In the genomic region with DNA sequence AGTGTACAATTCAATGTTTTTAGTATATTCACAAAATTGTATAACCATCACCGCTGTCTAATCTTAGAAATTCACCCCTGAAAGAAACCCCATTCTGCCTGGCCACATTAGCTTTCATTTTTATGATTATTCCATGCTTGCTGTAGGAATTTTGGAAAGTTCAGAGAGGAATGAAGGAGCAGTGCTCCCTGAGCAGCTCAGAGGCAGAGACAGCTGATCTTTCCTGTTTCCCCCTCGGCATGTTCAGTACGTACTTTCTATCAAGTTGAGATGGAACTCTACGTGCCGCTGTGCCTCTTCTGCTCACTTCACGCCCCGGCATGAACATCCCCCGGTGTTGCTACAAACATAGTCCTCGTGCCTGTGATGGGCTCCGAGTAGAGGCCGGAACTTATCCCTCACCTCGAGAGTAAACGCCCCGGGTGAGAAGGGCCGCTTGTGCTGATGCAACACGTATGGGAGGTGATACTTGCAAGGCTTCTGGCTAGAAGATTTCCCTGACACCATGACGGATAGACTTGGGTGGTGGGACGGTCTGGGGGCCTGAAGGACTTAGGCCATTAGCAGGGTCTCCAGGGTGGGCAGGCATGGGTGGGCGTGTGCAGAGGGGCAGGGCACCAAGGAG, we compare ENCODE assay signal across 32 cellular contexts.
"Had no signal": no experiment of that assay in that cellular context is flagged by ENCODE, and none has a peak within 500 bp of the region (broad histone marks: within the 10 kb centered on the region; RNA-seq: fewer than 3 reads in every experiment).

No MANE protein-coding gene starts in this region.

- H3K4me1 Mint-ChIP-seq: activated CD4-positive, alpha-beta T cell treated with anti-CD3 and anti-CD28 coated beads for 36 hours; activated CD4-positive, alpha-beta T cell treated with anti-CD3 and anti-CD28 coated beads, Interleukin-2, amount 10 ng/mL, durations not matched to agents 24 days and 14 days; activated CD8-positive, alpha-beta memory T cell treated with anti-CD3 and anti-CD28 coated beads, Interleukin-2, amount 10 ng/mL, durations not matched to agents 7 days and 5 days; activated naive CD4-positive, alpha-beta T cell treated with anti-CD3 and anti-CD28 coated beads, Interleukin-2, amount 10 ng/mL, durations not matched to agents 7 days and 5 days; activated naive CD8-positive, alpha-beta T cell treated with anti-CD3 and anti-CD28 coated beads, Interleukin-2, amount 10 ng/mL, durations not matched to agents 7 days and 5 days had no signal

- H3K36me3 Mint-ChIP-seq: activated CD4-positive, alpha-beta memory T cell treated with anti-CD3 and anti-CD28 coated beads for 36 hours; activated CD8-positive, alpha-beta memory T cell treated with anti-CD3 and anti-CD28 coated beads, Interleukin-2, amount 10 ng/mL, durations not matched to agents 7 days and 5 days; activated naive CD4-positive, alpha-beta T cell treated with anti-CD3 and anti-CD28 coated beads, Interleukin-2, amount 10 ng/mL, durations not matched to agents 7 days and 5 days; activated naive CD4-positive, alpha-beta T cell treated with anti-CD3 and anti-CD28 coated beads, Interleukin-2, amount 50 U/mL, for 72 hours; activated naive CD8-positive, alpha-beta T cell treated with anti-CD3 and anti-CD28 coated beads, Interleukin-2, amount 10 ng/mL, durations not matched to agents 7 days and 5 days had no signal

- ATAC-seq: activated CD4-positive, alpha-beta T cell treated with anti-CD3 and anti-CD28 coated beads for 36 hours; activated CD8-positive, alpha-beta memory T cell treated with anti-CD3 and anti-CD28 coated beads, Interleukin-2, amount 10 ng/mL, durations not matched to agents 7 days and 5 days; activated CD8-positive, alpha-beta T cell treated with anti-CD3 and anti-CD28 coated beads, Interleukin-2, amount 10 ng/mL, durations not matched to agents 7 days and 5 days; activated naive CD4-positive, alpha-beta T cell treated with anti-CD3 and anti-CD28 coated beads, Interleukin-2, amount 50 U/mL, for 72 hours; activated T-cell treated with anti-CD3 and anti-CD28 coated beads, Interleukin-2, amount 50 U/mL, for 72 hours; gastroesophageal sphincter had no signal

- H3K27me3 ChIP-seq: ascending aorta, breast epithelium, cardiac muscle cell, colonic mucosa, gastroesophageal sphincter, heart left ventricle had no signal

- H3K36me3 ChIP-seq: ascending aorta, breast epithelium, cardiac muscle cell, colonic mucosa, esophagus squamous epithelium, gastroesophageal sphincter, heart left ventricle had no signal

- H3K4me1 ChIP-seq: breast epithelium, colonic mucosa had no signal

- H3K4me3 ChIP-seq: ascending aorta, breast epithelium, cardiac muscle cell, colonic mucosa, esophagus squamous epithelium, gastroesophageal sphincter, heart left ventricle had no signal

- DNase-seq: activated CD4-positive, alpha-beta memory T cell treated with anti-CD3 and anti-CD28 coated beads for 36 hours; activated CD4-positive, alpha-beta T cell treated with anti-CD3 and anti-CD28 coated beads for 36 hours; activated CD4-positive, alpha-beta T cell treated with anti-CD3 and anti-CD28 coated beads, Interleukin-2, amount 10 ng/mL, durations not matched to agents 24 days and 14 days; activated CD4-positive, CD25-positive, alpha-beta regulatory T cell; activated CD4-positive, CD25-positive, alpha-beta regulatory T cell treated with anti-CD3 and anti-CD28 coated beads, Interleukin-2, amount 50 U/mL, for 72 hours; activated CD8-positive, alpha-beta memory T cell treated with anti-CD3 and anti-CD28 coated beads, Interleukin-2, amount 10 ng/mL, durations not matched to agents 7 days and 5 days; activated CD8-positive, alpha-beta memory T cell treated with anti-CD3 and anti-CD28 coated beads, Interleukin-2, amount 50 U/mL, for 4 hours; activated CD8-positive, alpha-beta T cell treated with anti-CD3 and anti-CD28 coated beads, Interleukin-2, amount 10 ng/mL, durations not matched to agents 7 days and 5 days; activated gamma-delta T cell; activated naive CD4-positive, alpha-beta T cell; activated naive CD4-positive, alpha-beta T cell treated with anti-CD3 and anti-CD28 coated beads, Interleukin-2, amount 10 ng/mL, durations not matched to agents 7 days and 5 days; activated naive CD8-positive, alpha-beta T cell treated with anti-CD3 and anti-CD28 coated beads, Interleukin-2, amount 10 ng/mL, durations not matched to agents 7 days and 5 days; activated T-cell treated with anti-CD3 and anti-CD28 coated beads for 4 hours; activated T-cell treated with anti-CD3 and anti-CD28 coated beads, Interleukin-2, amount 50 U/mL, for 24 hours; activated T-cell treated with anti-CD3 and anti-CD28 coated beads, Interleukin-2, amount 50 U/mL, for 72 hours; central memory CD4-positive, alpha-beta T cell; cerebellar nuclear complex; colonic mucosa; effector CD8-positive, alpha-beta T cell; esophagus squamous epithelium; foreskin melanocyte; heart left ventricle; T-helper 2 cell had no signal

- H3K9me3 ChIP-seq: breast epithelium, colonic mucosa had no signal

- H3K27ac Mint-ChIP-seq: activated CD4-positive, alpha-beta memory T cell treated with anti-CD3 and anti-CD28 coated beads for 36 hours; activated CD4-positive, alpha-beta T cell treated with anti-CD3 and anti-CD28 coated beads for 36 hours; activated CD4-positive, alpha-beta T cell treated with anti-CD3 and anti-CD28 coated beads, Interleukin-2, amount 10 ng/mL, durations not matched to agents 24 days and 14 days; activated CD8-positive, alpha-beta memory T cell treated with anti-CD3 and anti-CD28 coated beads, Interleukin-2, amount 10 ng/mL, durations not matched to agents 7 days and 5 days; activated CD8-positive, alpha-beta T cell treated with anti-CD3 and anti-CD28 coated beads, Interleukin-2, amount 10 ng/mL, durations not matched to agents 7 days and 5 days; activated naive CD4-positive, alpha-beta T cell treated with anti-CD3 and anti-CD28 coated beads, Interleukin-2, amount 10 ng/mL, durations not matched to agents 7 days and 5 days; activated naive CD4-positive, alpha-beta T cell treated with anti-CD3 and anti-CD28 coated beads, Interleukin-2, amount 50 U/mL, for 72 hours; activated naive CD8-positive, alpha-beta T cell treated with anti-CD3 and anti-CD28 coated beads, Interleukin-2, amount 10 ng/mL, durations not matched to agents 7 days and 5 days; activated T-cell treated with anti-CD3 and anti-CD28 coated beads, Interleukin-2, amount 50 U/mL, for 24 hours; activated T-cell treated with anti-CD3 and anti-CD28 coated beads, Interleukin-2, amount 50 U/mL, for 72 hours had no signal

- FAIRE-seq: endometrium, endothelial cell of umbilical vein had no signal

- H3K27me3 Mint-ChIP-seq: activated CD4-positive, alpha-beta memory T cell treated with anti-CD3 and anti-CD28 coated beads for 36 hours; activated T-cell treated with anti-CD3 and anti-CD28 coated beads, Interleukin-2, amount 50 U/mL, for 24 hours; brain had no signal

- H3K9me3 Mint-ChIP-seq: activated CD4-positive, alpha-beta T cell treated with anti-CD3 and anti-CD28 coated beads, Interleukin-2, amount 10 ng/mL, durations not matched to agents 24 days and 14 days had no signal

- H3K4me3 Mint-ChIP-seq: activated CD4-positive, alpha-beta memory T cell treated with anti-CD3 and anti-CD28 coated beads for 36 hours; activated CD4-positive, alpha-beta T cell treated with anti-CD3 and anti-CD28 coated beads for 36 hours; activated CD4-positive, alpha-beta T cell treated with anti-CD3 and anti-CD28 coated beads, Interleukin-2, amount 10 ng/mL, durations not matched to agents 24 days and 14 days; activated CD8-positive, alpha-beta memory T cell treated with anti-CD3 and anti-CD28 coated beads, Interleukin-2, amount 10 ng/mL, durations not matched to agents 7 days and 5 days; activated CD8-positive, alpha-beta T cell treated with anti-CD3 and anti-CD28 coated beads, Interleukin-2, amount 10 ng/mL, durations not matched to agents 7 days and 5 days; activated naive CD4-positive, alpha-beta T cell treated with anti-CD3 and anti-CD28 coated beads, Interleukin-2, amount 10 ng/mL, durations not matched to agents 7 days and 5 days; activated naive CD8-positive, alpha-beta T cell treated with anti-CD3 and anti-CD28 coated beads, Interleukin-2, amount 10 ng/mL, durations not matched to agents 7 days and 5 days; activated T-cell treated with anti-CD3 and anti-CD28 coated beads, Interleukin-2, amount 50 U/mL, for 24 hours; activated T-cell treated with anti-CD3 and anti-CD28 coated beads, Interleukin-2, amount 50 U/mL, for 72 hours; brain had no signal

- H3K27ac ChIP-seq: ascending aorta, breast epithelium, cardiac muscle cell, colonic mucosa, epithelial cell of prostate, heart left ventricle had no signal
